Comparison of ENCODE assay signal across 23 cellular contexts in the genomic region with DNA sequence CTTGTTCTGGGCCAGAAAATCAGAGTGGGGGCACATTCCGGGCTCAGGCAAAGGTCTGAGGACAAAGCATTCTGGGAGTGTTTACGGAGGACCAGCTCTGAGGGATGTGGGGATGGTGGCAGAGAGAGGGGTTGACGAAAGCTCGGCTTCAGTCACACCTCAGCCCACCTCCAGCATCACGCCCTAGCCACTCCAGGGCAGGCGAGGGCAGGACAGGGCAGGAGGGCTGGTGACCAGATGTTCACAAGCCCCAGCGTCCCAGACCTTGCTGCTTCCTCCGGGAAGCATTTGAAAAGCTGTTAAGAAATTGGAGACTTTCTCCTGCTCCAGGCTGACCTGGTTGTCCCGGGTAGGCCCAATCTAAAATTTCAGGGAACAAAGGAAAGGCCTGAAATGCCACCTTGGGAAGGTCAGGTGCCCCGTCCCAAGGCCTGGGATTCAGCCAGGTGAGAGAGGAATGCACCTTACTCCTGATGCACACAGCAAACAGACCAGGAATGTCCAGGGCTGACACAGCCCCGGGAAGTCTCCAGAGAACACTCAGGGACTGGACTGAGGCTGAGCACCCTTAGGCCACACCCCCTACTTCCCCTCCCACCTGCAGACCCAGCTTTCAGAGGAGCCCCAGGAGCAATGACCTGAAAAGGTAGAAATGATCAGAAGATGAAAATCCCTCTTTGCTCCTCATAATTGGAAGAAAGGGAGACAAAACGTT.
"Had no signal": no experiment of that assay in that cellular context is flagged by ENCODE, and none has a peak within 500 bp of the region (broad histone marks: within the 10 kb centered on the region; RNA-seq: fewer than 3 reads in every experiment).

No MANE protein-coding gene starts in this region.

- H3K36me3 Mint-ChIP-seq: activated CD8-positive, alpha-beta memory T cell treated with anti-CD3 and anti-CD28 coated beads, Interleukin-2, amount 10 ng/mL, durations not matched to agents 7 days and 5 days; activated naive CD4-positive, alpha-beta T cell treated with anti-CD3 and anti-CD28 coated beads, Interleukin-2, amount 50 U/mL, for 24 hours; brain; immature natural killer cell; stimulated activated naive B cell treated with anti-CD40 and anti-IgM and Interleukin-4, amounts not matched to agents 10 μg/mL and 1 μg/mL and 100 μg/mL, for 72 hours; type B pancreatic cell had no signal

- DNase-seq: activated CD4-positive, alpha-beta T cell treated with anti-CD3 and anti-CD28 coated beads, Interleukin-2, amount 10 ng/mL, durations not matched to agents 7 days and 5 days; activated CD4-positive, CD25-positive, alpha-beta regulatory T cell treated with anti-CD3 and anti-CD28 coated beads, Interleukin-2, amount 50 U/mL, for 72 hours; activated CD8-positive, alpha-beta memory T cell treated with anti-CD3 and anti-CD28 coated beads, Interleukin-2, amount 10 ng/mL, durations not matched to agents 7 days and 5 days; activated CD8-positive, alpha-beta T cell treated with anti-CD3 and anti-CD28 coated beads for 36 hours; activated gamma-delta T cell treated with Interleukin-2 at 50 U/mL for 16 hours; activated T-cell treated with anti-CD3 and anti-CD28 coated beads for 4 hours; aorta; caudate nucleus; effector CD4-positive, alpha-beta T cell; foreskin fibroblast; immature natural killer cell; kidney glomerular epithelial cell; left ventricle myocardium superior; nucleus accumbens; retina; stimulated activated CD4-positive, alpha-beta T cell treated with anti-CD3 and anti-CD28 coated beads, Interleukin-2, amount 100 ng/mL, for 48 hours; stimulated activated CD8-positive, alpha-beta memory T cell treated with anti-CD3 and anti-CD28 coated beads, Interleukin-4, amount 100 ng/mL, for 48 hours; stimulated activated naive B cell treated with anti-CD40 and anti-IgM and Interleukin-4, amounts not matched to agents 10 μg/mL and 1 μg/mL and 100 μg/mL, for 72 hours had no signal

- H3K27ac Mint-ChIP-seq: activated CD4-positive, alpha-beta T cell treated with anti-CD3 and anti-CD28 coated beads, Interleukin-2, amount 10 ng/mL, durations not matched to agents 7 days and 5 days; activated CD8-positive, alpha-beta memory T cell treated with anti-CD3 and anti-CD28 coated beads, Interleukin-2, amount 10 ng/mL, durations not matched to agents 7 days and 5 days; activated CD8-positive, alpha-beta T cell treated with anti-CD3 and anti-CD28 coated beads for 36 hours; activated naive CD4-positive, alpha-beta T cell treated with anti-CD3 and anti-CD28 coated beads, Interleukin-2, amount 50 U/mL, for 24 hours; brain; dendritic cell treated with granulocyte-macrophage colony-stimulating factor and Interleukin-4, amounts not matched to agents 40 ng/mL and 50 ng/mL, for 4 days; immature natural killer cell; nephron; stimulated activated naive B cell treated with anti-CD40 and anti-IgM and Interleukin-4, amounts not matched to agents 10 μg/mL and 1 μg/mL and 100 μg/mL, for 72 hours; type B pancreatic cell had no signal

- H3K27me3 Mint-ChIP-seq: activated CD4-positive, alpha-beta T cell treated with anti-CD3 and anti-CD28 coated beads, Interleukin-2, amount 10 ng/mL, durations not matched to agents 7 days and 5 days; activated CD8-positive, alpha-beta memory T cell treated with anti-CD3 and anti-CD28 coated beads, Interleukin-2, amount 10 ng/mL, durations not matched to agents 7 days and 5 days; dendritic cell treated with granulocyte-macrophage colony-stimulating factor and Interleukin-4, amounts not matched to agents 40 ng/mL and 50 ng/mL, for 4 days had no signal

- H3K4me3 Mint-ChIP-seq: activated CD4-positive, alpha-beta T cell treated with anti-CD3 and anti-CD28 coated beads, Interleukin-2, amount 10 ng/mL, durations not matched to agents 7 days and 5 days; activated CD8-positive, alpha-beta memory T cell treated with anti-CD3 and anti-CD28 coated beads, Interleukin-2, amount 10 ng/mL, durations not matched to agents 7 days and 5 days; activated CD8-positive, alpha-beta T cell treated with anti-CD3 and anti-CD28 coated beads for 36 hours; activated naive CD4-positive, alpha-beta T cell treated with anti-CD3 and anti-CD28 coated beads, Interleukin-2, amount 50 U/mL, for 24 hours; brain; dendritic cell treated with granulocyte-macrophage colony-stimulating factor and Interleukin-4, amounts not matched to agents 40 ng/mL and 50 ng/mL, for 4 days; immature natural killer cell; nephron; stimulated activated naive B cell treated with anti-CD40 and anti-IgM and Interleukin-4, amounts not matched to agents 10 μg/mL and 1 μg/mL and 100 μg/mL, for 72 hours; type B pancreatic cell had no signal

- H3K4me1 Mint-ChIP-seq: activated CD4-positive, alpha-beta T cell treated with anti-CD3 and anti-CD28 coated beads, Interleukin-2, amount 10 ng/mL, durations not matched to agents 7 days and 5 days; activated CD8-positive, alpha-beta memory T cell treated with anti-CD3 and anti-CD28 coated beads, Interleukin-2, amount 10 ng/mL, durations not matched to agents 7 days and 5 days; activated naive CD4-positive, alpha-beta T cell treated with anti-CD3 and anti-CD28 coated beads, Interleukin-2, amount 50 U/mL, for 24 hours; brain; immature natural killer cell; nephron; stimulated activated naive B cell treated with anti-CD40 and anti-IgM and Interleukin-4, amounts not matched to agents 10 μg/mL and 1 μg/mL and 100 μg/mL, for 72 hours had no signal

- ATAC-seq: activated CD8-positive, alpha-beta memory T cell treated with anti-CD3 and anti-CD28 coated beads, Interleukin-2, amount 10 ng/mL, durations not matched to agents 7 days and 5 days; activated CD8-positive, alpha-beta T cell treated with anti-CD3 and anti-CD28 coated beads for 36 hours; left ventricle myocardium superior; stimulated activated naive B cell treated with anti-CD40 and anti-IgM and Interleukin-4, amounts not matched to agents 10 μg/mL and 1 μg/mL and 100 μg/mL, for 72 hours had no signal

- H3K9me3 Mint-ChIP-seq: activated naive CD4-positive, alpha-beta T cell treated with anti-CD3 and anti-CD28 coated beads, Interleukin-2, amount 50 U/mL, for 24 hours; type B pancreatic cell had no signal
